11 cellular contexts compared by ENCODE assay signal in the genomic region with DNA sequence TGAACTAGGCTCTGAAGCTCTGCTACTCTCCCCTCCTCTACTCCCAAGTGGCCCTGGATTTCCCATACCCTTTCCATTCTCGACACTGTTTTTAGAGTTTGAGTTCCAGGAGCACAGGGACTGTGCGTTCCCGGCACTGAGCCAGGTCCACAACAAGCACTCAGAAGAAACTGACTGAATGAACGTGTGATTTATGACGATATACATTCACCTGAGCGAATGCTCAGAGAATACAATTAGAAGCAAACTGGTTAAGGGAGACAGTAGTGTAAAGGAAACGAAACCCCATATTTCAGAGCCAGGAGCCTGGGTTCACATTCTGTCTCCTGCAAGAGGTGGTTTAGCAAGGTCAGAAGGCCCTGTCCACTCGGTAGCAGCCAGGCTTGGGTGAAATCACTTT. TPM values are rescaled to one million over a fixed set of nuclear protein-coding genes. Genes with fewer than 3 reads are reported as not detected.
DNase-seq lines count a peak whose midpoint lies in the region; ATAC-seq, FAIRE-seq and TF ChIP-seq lines count a peak whose summit lies in the region.
"Had no signal": no experiment of that assay in that cellular context is flagged by ENCODE, and none has a peak within 500 bp of the region (broad histone marks: within the 10 kb centered on the region; RNA-seq: fewer than 3 reads in every experiment).

No MANE protein-coding gene starts in this region.

- no peak for FAIRE-seq in frontal cortex (lab: Jason Lieb, UNC)

- H3K27ac ChIP-seq in right cardiac atrium (ENCODE audit: low read length) (peak overlapping the region; percentile 54), substantia nigra (ENCODE audit: low read depth, low read length, poor library complexity, severe bottlenecking) (peak overlapping the region; percentile 92)
- H3K27ac ChIP-seq: SJSA1 had no signal

- POLR2A ChIA-PET in activated B cell treated with CpG ODN at 0.5 μM for 24 hours (lab: Charles Lee), result interaction anchor here (1.0 to 1.8 kb wide), 5 partner anchors 15 to 206 kb away, joined by 3 to 9 read pairs (median 5); partner anchors contain the start of genes MRFAP1, MRFAP1L1 and TBC1D14

- H3K4me1 ChIP-seq in right cardiac atrium (ENCODE audit: control insufficient read depth, insufficient read depth, low read length), result peaks cover 2% of the 10 kb centered on the region

- no peak overlapping the region for H3K4me3 ChIP-seq in right cardiac atrium (ENCODE audit: low read length)

- no peaks in the 10 kb centered on the region for H3K27me3 Mint-ChIP-seq in activated T-cell treated with anti-CD3 and anti-CD28 coated beads, Interleukin-2, amount 50 U/mL, for 4 hours (ENCODE audit: low read depth)
- H3K27me3 Mint-ChIP-seq in activated B cell treated with CpG ODN at 0.5 μM for 24 hours, result peaks cover 2% of the 10 kb centered on the region

- peak overlapping the region; percentile 76 for H3K4me3 Mint-ChIP-seq in activated T-cell treated with anti-CD3 and anti-CD28 coated beads, Interleukin-2, amount 50 U/mL, for 4 hours
- H3K4me3 Mint-ChIP-seq in activated B cell treated with CpG ODN at 0.5 μM for 24 hours, result peak overlapping the region; percentile 75

- no peak for TF ChIP-seq CTCF in activated B cell treated with CpG ODN at 0.5 μM for 24 hours (IDR thresholded peaks at IDR 0.05)

- intact Hi-C loops in activated B cell treated with CpG ODN at 0.5 μM for 24 hours (cut with micrococcal nuclease), result loop anchor here (5.0 kb wide), 3 partner anchors 36 to 1661 kb away; partner anchors contain the start of genes ACOX3, TRMT44 and WFS1
- intact Hi-C loops in right cardiac atrium (cut with DNase I), result loop anchor here in 3 of 4 donors (5.0 to 10.0 kb wide), 3 partner anchors 56 to 94 kb away; partner anchors contain the start of gene BLOC1S4 (in 1 of the 3)

- peaks cover 4% of the 10 kb centered on the region for H3K36me3 Mint-ChIP-seq in activated T-cell treated with anti-CD3 and anti-CD28 coated beads, Interleukin-2, amount 50 U/mL, for 4 hours (ENCODE audit: insufficient read depth)
- no peaks in the 10 kb centered on the region for H3K36me3 Mint-ChIP-seq in activated B cell treated with CpG ODN at 0.5 μM for 24 hours (ENCODE audit: low read depth)

- peak overlapping the region; percentile 71 for H3K27ac Mint-ChIP-seq in activated B cell treated with CpG ODN at 0.5 μM for 24 hours

- CTCF ChIA-PET in activated B cell treated with CpG ODN at 0.5 μM for 24 hours (lab: Charles Lee), result interaction anchor here (1.1 kb wide), 1 partner anchor 61 kb away, joined by 5 read pairs; no protein-coding TSS in a partner anchor

- H3K4me1 Mint-ChIP-seq in activated T-cell treated with anti-CD3 and anti-CD28 coated beads, Interleukin-2, amount 50 U/mL, for 4 hours (ENCODE audit: low read depth), result peaks cover 54% of the 10 kb centered on the region
- peaks cover 27% of the 10 kb centered on the region for H3K4me1 Mint-ChIP-seq in activated B cell treated with CpG ODN at 0.5 μM for 24 hours

- DNase-seq in activated T-cell treated with anti-CD3 and anti-CD28 coated beads, Interleukin-2, amount 50 U/mL, for 4 hours, result no peak
- DNase-seq in activated T-cell treated with anti-CD3 and anti-CD28 coated beads, Interleukin-2, amount 50 U/mL, for 48 hours, result no peak
- DNase-seq in activated B cell treated with CpG ODN at 0.5 μM for 24 hours (no peak), right cardiac atrium (peak in 1 of 3 donors; percentile 62), substantia nigra (lab: John Stamatoyannopoulos, UW) (no peak), MV-4-11 (lab: John Stamatoyannopoulos, UW) (no peak), frontal cortex (ENCODE audit: low spot score in 2 of 2) (no peak), SKM-1 treated with dmso at 0.1 percent for 144 hours (lab: John Stamatoyannopoulos, UW; ENCODE audit: unreplicated experiment) (no peak)
- DNase-seq: AML-193, mesendoderm had no signal

- WGBS in right cardiac atrium, result 80% methylated on average over 8 of the region's 8 CpGs

- H3K27me3 ChIP-seq in right cardiac atrium (ENCODE audit: control insufficient read depth, insufficient read depth), result no peaks in the 10 kb centered on the region
- H3K27me3 ChIP-seq: SJSA1 had no signal

- H3K9me3 Mint-ChIP-seq in activated T-cell treated with anti-CD3 and anti-CD28 coated beads, Interleukin-2, amount 50 U/mL, for 4 hours, result no peaks in the 10 kb centered on the region
- no peaks in the 10 kb centered on the region for H3K9me3 Mint-ChIP-seq in activated B cell treated with CpG ODN at 0.5 μM for 24 hours

- ATAC-seq in activated T-cell treated with anti-CD3 and anti-CD28 coated beads, Interleukin-2, amount 50 U/mL, for 4 hours, result no peak
- ATAC-seq in activated B cell treated with CpG ODN at 0.5 μM for 24 hours (ENCODE audit: low read depth) (no peak), right cardiac atrium (no peak)

- H3K9me3 ChIP-seq in right cardiac atrium (ENCODE audit: control insufficient read depth, low read length), result no peaks in the 10 kb centered on the region
- H3K9me3 ChIP-seq: SJSA1 had no signal

RNA-seq across cellular contexts. Expression of gene KIAA0232, which starts 1.4 kb away (rescaled TPM):
- 10 to 100 TPM; 14.5 to 20.0 (median 18.9) TPM for total RNA-seq in activated T-cell treated with anti-CD3 and anti-CD28 coated beads, Interleukin-2, amount 50 U/mL, for 4 hours
- total RNA-seq in activated B cell treated with CpG ODN at 0.5 μM for 24 hours (14.9 and 15.5 TPM in 2 replicates), right cardiac atrium (10 to 100 TPM; 64.2 to 67.0 (median 66.6) TPM), frontal cortex (44.4 TPM)
- 21.8 TPM for polyA plus RNA-seq in right cardiac atrium
